In genomic region chr11:521179-521688, GRCh38 we compare ENCODE assay signal across 19 cellular contexts.
"Had no signal": no experiment of that assay in that cellular context is flagged by ENCODE, and none has a peak within 500 bp of the region (broad histone marks: within the 10 kb centered on the region; RNA-seq: fewer than 3 reads in every experiment).

No MANE protein-coding gene starts in this region.

- H3K9me3 ChIP-seq: lower lobe of right lung, right atrium auricular region, thoracic aorta had no signal

- DNase-seq: cortex of kidney; dorsolateral prefrontal cortex; effector CD8-positive, alpha-beta T cell; glutamatergic neuron; immature natural killer cell; natural killer cell; small intestine; stimulated activated CD4-positive, alpha-beta T cell treated with anti-CD3 and anti-CD28 coated beads, Interleukin-12 subunit alpha, Interleukin-12 subunit beta, amount 100 ng/mL, for 4 hours; stimulated activated naive CD4-positive, alpha-beta T cell; stomach; substantia nigra; transverse colon had no signal

- H3K4me1 ChIP-seq: lower lobe of right lung had no signal

- H3K4me3 ChIP-seq: dorsolateral prefrontal cortex, esophagus muscularis mucosa, gastroesophageal sphincter, left lung, lower lobe of right lung, right atrium auricular region, stomach, thoracic aorta, transverse colon had no signal

- H3K36me3 ChIP-seq: esophagus muscularis mucosa, gastroesophageal sphincter, left lung, lower lobe of right lung, right atrium auricular region, stomach, thoracic aorta, transverse colon had no signal

- H3K27me3 ChIP-seq: dorsolateral prefrontal cortex, esophagus muscularis mucosa, gastroesophageal sphincter, left lung, right atrium auricular region, stomach, transverse colon had no signal

- H3K27ac ChIP-seq: dorsolateral prefrontal cortex, epithelial cell of prostate, esophagus muscularis mucosa, gastroesophageal sphincter, left lung, lower lobe of right lung, right atrium auricular region, stomach, thoracic aorta, transverse colon had no signal

- ATAC-seq: gastroesophageal sphincter, left lung, lower lobe of right lung, natural killer cell had no signal
